16 cellular contexts compared by ENCODE assay signal in the genomic region with DNA sequence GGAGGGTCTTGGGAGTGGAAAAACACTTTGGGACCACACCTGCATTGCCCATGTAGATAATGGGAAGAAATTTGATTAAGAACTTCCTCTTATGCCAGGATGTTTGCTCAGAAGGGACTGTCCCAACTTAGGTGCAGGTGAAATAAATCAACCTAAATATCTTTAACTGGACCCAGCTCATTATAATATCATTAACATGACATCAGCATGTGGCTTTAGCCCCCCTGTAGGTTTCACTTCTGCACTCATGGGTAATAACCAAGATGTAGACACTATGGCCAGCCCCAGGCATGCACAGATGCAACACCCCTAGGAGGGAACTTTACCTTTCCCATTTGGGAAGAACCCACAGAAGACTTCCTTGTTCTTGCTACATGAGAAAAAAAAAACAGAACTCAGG.
"Had no signal": no experiment of that assay in that cellular context is flagged by ENCODE, and none has a peak within 500 bp of the region (broad histone marks: within the 10 kb centered on the region; RNA-seq: fewer than 3 reads in every experiment).

No MANE protein-coding gene starts in this region.

- H3K36me3 ChIP-seq: brain microvascular endothelial cell, gastroesophageal sphincter, sigmoid colon, thoracic aorta had no signal

- H3K4me3 Mint-ChIP-seq: activated CD8-positive, alpha-beta memory T cell treated with anti-CD3 and anti-CD28 coated beads, Interleukin-2, amount 10 ng/mL, durations not matched to agents 7 days and 5 days; activated naive CD8-positive, alpha-beta T cell; activated T-cell treated with anti-CD3 and anti-CD28 coated beads, Interleukin-2, amount 50 U/mL, for 4 hours; stimulated activated naive CD8-positive, alpha-beta T cell treated with anti-CD3 and anti-CD28 coated beads, Interleukin-15, Interleukin-2, amounts not matched to agents 100 ng/mL and 50 ng/mL, for 24 hours had no signal

- H3K4me1 ChIP-seq: gastroesophageal sphincter, sigmoid colon had no signal

- ATAC-seq: activated CD8-positive, alpha-beta memory T cell treated with anti-CD3 and anti-CD28 coated beads, Interleukin-2, amount 10 ng/mL, durations not matched to agents 7 days and 5 days; activated T-cell treated with anti-CD3 and anti-CD28 coated beads, Interleukin-2, amount 50 U/mL, for 4 hours; gastroesophageal sphincter; left ventricle myocardium superior had no signal

- H3K36me3 Mint-ChIP-seq: activated CD8-positive, alpha-beta memory T cell treated with anti-CD3 and anti-CD28 coated beads, Interleukin-2, amount 10 ng/mL, durations not matched to agents 7 days and 5 days; activated naive CD8-positive, alpha-beta T cell had no signal

- DNase-seq: activated CD8-positive, alpha-beta memory T cell treated with anti-CD3 and anti-CD28 coated beads, Interleukin-2, amount 10 ng/mL, durations not matched to agents 7 days and 5 days; activated effector memory CD4-positive, alpha-beta T cell treated with anti-CD3 and anti-CD28 coated beads, Interleukin-2, amount 50 U/mL, for 16 hours; activated T-cell treated with anti-CD3 and anti-CD28 coated beads, Interleukin-2, amount 50 U/mL, for 4 hours; amygdala; brain microvascular endothelial cell; effector memory CD4-positive, alpha-beta T cell; kidney; left ventricle myocardium superior; mesendoderm; sigmoid colon; stimulated activated CD4-positive, alpha-beta T cell treated with anti-CD3 and anti-CD28 coated beads, Interleukin-12 subunit alpha, Interleukin-12 subunit beta, amount 100 ng/mL, for 4 hours; stimulated activated CD4-positive, alpha-beta T cell treated with anti-CD3 and anti-CD28 coated beads, Interleukin-2, amount 100 ng/mL, for 48 hours had no signal

- H3K27ac ChIP-seq: brain microvascular endothelial cell, gastroesophageal sphincter, sigmoid colon, thoracic aorta had no signal

- H3K27me3 ChIP-seq: brain microvascular endothelial cell, gastroesophageal sphincter, sigmoid colon had no signal

- H3K27ac Mint-ChIP-seq: activated CD8-positive, alpha-beta memory T cell treated with anti-CD3 and anti-CD28 coated beads, Interleukin-2, amount 10 ng/mL, durations not matched to agents 7 days and 5 days; activated naive CD8-positive, alpha-beta T cell; stimulated activated naive CD8-positive, alpha-beta T cell treated with anti-CD3 and anti-CD28 coated beads, Interleukin-15, Interleukin-2, amounts not matched to agents 100 ng/mL and 50 ng/mL, for 24 hours had no signal

- H3K9me3 Mint-ChIP-seq: stimulated activated naive CD8-positive, alpha-beta T cell treated with anti-CD3 and anti-CD28 coated beads, Interleukin-15, Interleukin-2, amounts not matched to agents 100 ng/mL and 50 ng/mL, for 24 hours had no signal

- H3K9me3 ChIP-seq: gastroesophageal sphincter, sigmoid colon, thoracic aorta had no signal

- H3K4me1 Mint-ChIP-seq: activated CD8-positive, alpha-beta memory T cell treated with anti-CD3 and anti-CD28 coated beads, Interleukin-2, amount 10 ng/mL, durations not matched to agents 7 days and 5 days had no signal

- H3K4me3 ChIP-seq: gastroesophageal sphincter, sigmoid colon, thoracic aorta had no signal

- H3K27me3 Mint-ChIP-seq: activated CD8-positive, alpha-beta memory T cell treated with anti-CD3 and anti-CD28 coated beads, Interleukin-2, amount 10 ng/mL, durations not matched to agents 7 days and 5 days; activated naive CD8-positive, alpha-beta T cell; stimulated activated naive CD8-positive, alpha-beta T cell treated with anti-CD3 and anti-CD28 coated beads, Interleukin-15, Interleukin-2, amounts not matched to agents 100 ng/mL and 50 ng/mL, for 24 hours had no signal
